Comparison of ENCODE assay signal across 16 cellular contexts in genomic region chr15:70812827-70813364, GRCh38. TPM values are rescaled to one million over a fixed set of nuclear protein-coding genes. Genes with fewer than 3 reads are reported as not detected.
"Had no signal": no experiment of that assay in that cellular context is flagged by ENCODE, and none has a peak within 500 bp of the region (broad histone marks: within the 10 kb centered on the region; RNA-seq: fewer than 3 reads in every experiment).

No MANE protein-coding gene starts in this region.

- H3K4me3 Mint-ChIP-seq: activated CD4-positive, alpha-beta memory T cell treated with anti-CD3 and anti-CD28 coated beads for 36 hours; activated CD4-positive, alpha-beta T cell treated with anti-CD3 and anti-CD28 coated beads, Interleukin-2, amount 10 ng/mL, durations not matched to agents 7 days and 5 days; activated naive CD4-positive, alpha-beta T cell treated with anti-CD3 and anti-CD28 coated beads, Interleukin-2, amount 10 ng/mL, durations not matched to agents 7 days and 5 days; activated naive CD8-positive, alpha-beta T cell treated with anti-CD3 and anti-CD28 coated beads for 36 hours; activated T-cell treated with anti-CD3 and anti-CD28 coated beads, Interleukin-2, amount 50 U/mL, for 72 hours; T-cell had no signal

- DNase-seq: activated CD4-positive, alpha-beta memory T cell treated with anti-CD3 and anti-CD28 coated beads for 36 hours; activated CD4-positive, alpha-beta T cell treated with anti-CD3 and anti-CD28 coated beads, Interleukin-2, amount 10 ng/mL, durations not matched to agents 7 days and 5 days; activated CD4-positive, CD25-positive, alpha-beta regulatory T cell; activated CD8-positive, alpha-beta memory T cell treated with anti-CD3 and anti-CD28 coated beads, Interleukin-2, amount 50 U/mL, for 4 hours; activated gamma-delta T cell treated with Interleukin-2 at 50 U/mL for 16 hours; activated naive CD4-positive, alpha-beta T cell treated with anti-CD3 and anti-CD28 coated beads, Interleukin-2, amount 10 ng/mL, durations not matched to agents 7 days and 5 days; activated naive CD8-positive, alpha-beta T cell treated with anti-CD3 and anti-CD28 coated beads for 36 hours; activated T-cell treated with anti-CD3 and anti-CD28 coated beads, Interleukin-2, amount 50 U/mL, for 72 hours; KBM-7; MG63; NCI-H1105; SIG-M5; T-cell had no signal

- H3K36me3 ChIP-seq: MG63 had no signal

- H3K36me3 Mint-ChIP-seq: activated CD4-positive, alpha-beta memory T cell treated with anti-CD3 and anti-CD28 coated beads for 36 hours; activated naive CD4-positive, alpha-beta T cell treated with anti-CD3 and anti-CD28 coated beads, Interleukin-2, amount 10 ng/mL, durations not matched to agents 7 days and 5 days; activated naive CD8-positive, alpha-beta T cell treated with anti-CD3 and anti-CD28 coated beads for 36 hours; T-cell had no signal

- H3K4me1 Mint-ChIP-seq: activated naive CD4-positive, alpha-beta T cell treated with anti-CD3 and anti-CD28 coated beads, Interleukin-2, amount 10 ng/mL, durations not matched to agents 7 days and 5 days had no signal

- H3K27ac ChIP-seq: VCaP had no signal

- H3K9me3 Mint-ChIP-seq: activated CD4-positive, alpha-beta memory T cell treated with anti-CD3 and anti-CD28 coated beads for 36 hours; activated CD4-positive, alpha-beta T cell treated with anti-CD3 and anti-CD28 coated beads, Interleukin-2, amount 10 ng/mL, durations not matched to agents 7 days and 5 days; activated naive CD4-positive, alpha-beta T cell treated with anti-CD3 and anti-CD28 coated beads, Interleukin-2, amount 10 ng/mL, durations not matched to agents 7 days and 5 days; activated naive CD8-positive, alpha-beta T cell treated with anti-CD3 and anti-CD28 coated beads for 36 hours; activated T-cell treated with anti-CD3 and anti-CD28 coated beads, Interleukin-2, amount 50 U/mL, for 72 hours; activated T-helper 2 cell treated with anti-CD3 and anti-CD28 coated beads, Interferon-gamma antibody, Interleukin-2, Interleukin-4, amounts not matched to agents 10 μg/mL and 5 μg/mL and 100 μg/mL, durations not matched to agents 14 hours and 24 hours and 36 hours; T-cell had no signal

- H3K27me3 ChIP-seq: MG63 had no signal

- H3K27ac Mint-ChIP-seq: activated CD4-positive, alpha-beta memory T cell treated with anti-CD3 and anti-CD28 coated beads for 36 hours; activated CD4-positive, alpha-beta T cell treated with anti-CD3 and anti-CD28 coated beads, Interleukin-2, amount 10 ng/mL, durations not matched to agents 7 days and 5 days; activated naive CD4-positive, alpha-beta T cell treated with anti-CD3 and anti-CD28 coated beads, Interleukin-2, amount 10 ng/mL, durations not matched to agents 7 days and 5 days; activated naive CD8-positive, alpha-beta T cell treated with anti-CD3 and anti-CD28 coated beads for 36 hours; activated T-cell treated with anti-CD3 and anti-CD28 coated beads, Interleukin-2, amount 50 U/mL, for 72 hours; activated T-helper 2 cell treated with anti-CD3 and anti-CD28 coated beads, Interferon-gamma antibody, Interleukin-2, Interleukin-4, amounts not matched to agents 10 μg/mL and 5 μg/mL and 100 μg/mL, durations not matched to agents 14 hours and 24 hours and 36 hours; T-cell had no signal

RNA-seq across cellular contexts. Expression of gene LARP6, which starts 41.1 kb away (rescaled TPM):
- total RNA-seq: activated CD4-positive, alpha-beta T cell treated with anti-CD3 and anti-CD28 coated beads, Interleukin-2, amount 10 ng/mL, durations not matched to agents 7 days and 5 days; activated T-helper 2 cell treated with anti-CD3 and anti-CD28 coated beads, Interferon-gamma antibody, Interleukin-2, Interleukin-4, amounts not matched to agents 10 μg/mL and 5 μg/mL and 100 μg/mL, durations not matched to agents 14 hours and 24 hours and 36 hours; T-helper 2 cell treated with Interferon-gamma antibody and Interleukin-4, amounts not matched to agents 100 ng/mL and 5 ng/mL, for 36 hours had no signal
